8 cellular contexts compared by ENCODE assay signal in the genomic region with DNA sequence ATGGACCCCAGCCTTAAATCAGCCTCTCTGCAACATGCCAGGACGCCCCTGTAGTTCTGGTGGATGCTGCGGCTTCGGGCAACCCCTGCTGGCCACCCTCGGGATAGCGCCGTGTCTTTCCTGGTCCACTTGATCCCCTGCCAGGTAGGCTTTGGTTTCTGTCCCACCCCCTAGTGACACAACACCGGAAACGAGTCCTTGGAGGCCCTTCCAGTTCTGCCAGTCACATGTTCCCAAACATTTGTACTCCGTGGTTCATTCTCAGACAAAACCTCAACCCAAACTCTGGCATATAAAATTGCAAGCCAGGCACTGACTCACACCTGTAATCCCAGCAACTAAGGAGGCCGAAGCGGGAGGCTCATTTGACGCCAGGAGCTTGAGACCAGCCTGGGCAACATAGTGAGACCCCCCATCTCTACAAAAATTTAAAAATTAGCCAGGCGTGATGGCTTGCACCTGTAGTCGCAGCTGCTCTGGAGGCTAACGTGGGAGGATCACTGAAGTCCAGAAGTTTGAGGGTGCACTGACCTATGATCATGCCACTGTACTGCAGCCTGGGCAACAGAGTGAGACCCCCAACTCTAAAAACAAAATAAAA. TPM values are rescaled to one million over a fixed set of nuclear protein-coding genes. Genes with fewer than 3 reads are reported as not detected.
A peak's percentile ranks its signal among the peaks of the same experiment; 100 is the strongest.
DNase-seq lines count a peak whose midpoint lies in the region; ATAC-seq and TF ChIP-seq lines count a peak whose summit lies in the region.

No MANE protein-coding gene starts in this region.

- CTCF ChIA-PET in mammary epithelial cell (lab: Charles Lee; ENCODE audit: low non-redundant PET) = interaction anchor here (0.6 to 1.0 kb wide), 3 partner anchors 92 to 106 kb away, joined by 4 to 10 read pairs (median 8); no protein-coding TSS in a partner anchor

- intact Hi-C loops in mammary epithelial cell (cut with micrococcal nuclease) = loop anchor here (1.0 to 10.0 kb wide), 5 partner anchors 50 to 1004 kb away; no protein-coding TSS in a partner anchor

- DNase-seq in NCI-H2029 treated with DMSO at 0.1 percent for 48 hours (lab: John Stamatoyannopoulos, UW) = peak; percentile 95
- DNase-seq in mammary epithelial cell = peak; percentile 97
- DNase-seq in islet precursor cell = peak; percentile 96
- DNase-seq in stimulated activated CD4-positive, alpha-beta T cell treated with anti-CD3 and anti-CD28 coated beads, Interleukin-1b, Interleukin-23, amount 100 ng/mL, for 4 hours (ENCODE audit: low read depth in 2 of 2) = peak; percentile 58 to 61

- no peaks in the 10 kb centered on the region for H3K9me3 ChIP-seq in BLaER1 treated with 17β-estradiol and CSF1 and Interleukin-3, amounts not matched to agents 10 nM and 100 nM (replicated peaks in 1 of 11)
- no peaks in the 10 kb centered on the region for H3K9me3 ChIP-seq in mammary epithelial cell (replicated peaks; ENCODE audit: insufficient read depth, low read length)

- H2AFZ ChIP-seq in mammary epithelial cell (ENCODE audit: low read depth, low read length) = peak overlapping the region; percentile 59

- no peak overlapping the region for H3K4me3 ChIP-seq in BLaER1 treated with 17β-estradiol and CSF1 and Interleukin-3, amounts not matched to agents 10 nM and 100 nM
- H3K4me3 ChIP-seq in WI38 (ENCODE audit: low read depth, low read length) (no peak overlapping the region), mammary epithelial cell (replicated peaks in 1 of 3; ENCODE audit: insufficient read depth in 1 of 3, low read depth in 2 of 3, low read length in 3 of 3) (no peak overlapping the region)

- peaks cover 6 to 51% (median 26%) of the 10 kb centered on the region in 10 experiments for H3K4me1 ChIP-seq in BLaER1 treated with 17β-estradiol and CSF1 and Interleukin-3, amounts not matched to agents 10 nM and 100 nM
- peaks cover 2% of the 10 kb centered on the region for H3K4me1 ChIP-seq in mammary epithelial cell (ENCODE audit: insufficient read depth, low read length)

- in situ Hi-C loops in mammary epithelial cell (cut with MboI; ENCODE audit: low sequenced_read_pairs in 2 of 2) = no loop called here

- ATAC-seq in GM21529 (IDR thresholded peaks at IDR 0.05; ENCODE audit: unreplicated experiment) (peak; percentile 56), HG03196 (IDR thresholded peaks at IDR 0.05; ENCODE audit: unreplicated experiment) (no peak)

- BruUV-seq in mammary epithelial cell (replicated peaks; lab: Mats Ljungman, UMichigan) = no TSS peak

- dilution Hi-C loops in mammary epithelial cell (cut with HindIII; ENCODE audit: low sequenced_read_pairs) = loop anchor here (5.0 to 10.0 kb wide), 2 partner anchors 56 to 104 kb away; no protein-coding TSS in a partner anchor

- TF ChIP-seq CTCF in WI38 (IDR thresholded peaks at IDR 0.05; ENCODE audit: low read depth, low read length) (peak; percentile 71), mammary epithelial cell (conservative IDR thresholded peaks at IDR 0.05 in 1 of 2, IDR thresholded peaks at IDR 0.05 in 1 of 2; ENCODE audit: extremely low read depth in 1 of 2, insufficient read depth in 1 of 2, low read depth in 1 of 2, low read length in 2 of 2) (peak; percentile 92 to 94)

- H3K79me2 ChIP-seq in mammary epithelial cell (ENCODE audit: insufficient read depth, low read length) = no peaks in the 10 kb centered on the region

- no peak overlapping the region for H3K9ac ChIP-seq in BLaER1 treated with 17β-estradiol and CSF1 and Interleukin-3, amounts not matched to agents 10 nM and 100 nM
- H3K9ac ChIP-seq in mammary epithelial cell (ENCODE audit: insufficient read depth, low read length) = no peak overlapping the region

- H3K27me3 ChIP-seq in BLaER1 treated with 17β-estradiol and CSF1 and Interleukin-3, amounts not matched to agents 10 nM and 100 nM = no peaks in the 10 kb centered on the region
- no peaks in the 10 kb centered on the region for H3K27me3 ChIP-seq in mammary epithelial cell (ENCODE audit: insufficient read depth, low read length)

- peak overlapping the region in 10 of 11 experiments; percentile 10 to 48 (median 37); a peak in 17 of 22 replicates for H3K4me2 ChIP-seq in BLaER1 treated with 17β-estradiol and CSF1 and Interleukin-3, amounts not matched to agents 10 nM and 100 nM
- peak overlapping the region; percentile 63 for H3K4me2 ChIP-seq in mammary epithelial cell (ENCODE audit: insufficient read depth, low read depth, low read length)

- H3K36me3 ChIP-seq in BLaER1 treated with 17β-estradiol and CSF1 and Interleukin-3, amounts not matched to agents 10 nM and 100 nM = peaks cover 0 to 32% (median 12%) of the 10 kb centered on the region in 11 experiments; a peak in 11 of 22 replicates
- no peaks in the 10 kb centered on the region for H3K36me3 ChIP-seq in mammary epithelial cell (ENCODE audit: insufficient read depth, low read length)

- H4K20me1 ChIP-seq in BLaER1 treated with 17β-estradiol and CSF1 and Interleukin-3, amounts not matched to agents 10 nM and 100 nM = peaks cover 0 to 16% (median 0%) of the 10 kb centered on the region in 11 experiments; a peak in 4 of 22 replicates
- H4K20me1 ChIP-seq in mammary epithelial cell (ENCODE audit: insufficient read depth, low read length) = no peaks in the 10 kb centered on the region

- WGBS in mammary epithelial cell (ENCODE audit: low coverage, missing lambda C conversion rate) = 21% methylated on average over 15 of the region's 15 CpGs

- no peak overlapping the region for H3K27ac ChIP-seq in BLaER1 treated with 17β-estradiol and CSF1 and Interleukin-3, amounts not matched to agents 10 nM and 100 nM
- H3K27ac ChIP-seq in mammary epithelial cell (ENCODE audit: insufficient read depth, low read depth, low read length) = no peak overlapping the region

RNA-seq across cellular contexts. Expression of gene RASAL1, which starts 37.0 kb away (rescaled TPM):
- 1 to 10 TPM in 1 of 2 donors, not detected in 1; 4.0 TPM for total RNA-seq in mammary epithelial cell
- polyA plus RNA-seq in mammary epithelial cell = 0.10 TPM
- polyA minus RNA-seq in mammary epithelial cell = not detected

RNA-seq across cellular contexts. Expression of gene DTX1, which starts 42.0 kb away (rescaled TPM):
- total RNA-seq in mammary epithelial cell = under 1 TPM in 1 of 2 donors, not detected in 1; 0.09 TPM
- 0.01 TPM for polyA plus RNA-seq in mammary epithelial cell
- polyA minus RNA-seq in mammary epithelial cell = not detected

RNA-seq across cellular contexts. Expression of gene CFAP73, which starts 51.0 kb away (rescaled TPM):
- total RNA-seq in mammary epithelial cell = not detected
- not detected for polyA plus RNA-seq in mammary epithelial cell
- not detected for polyA minus RNA-seq in mammary epithelial cell
